ENCODE assay signal across 15 cellular contexts in the genomic region with DNA sequence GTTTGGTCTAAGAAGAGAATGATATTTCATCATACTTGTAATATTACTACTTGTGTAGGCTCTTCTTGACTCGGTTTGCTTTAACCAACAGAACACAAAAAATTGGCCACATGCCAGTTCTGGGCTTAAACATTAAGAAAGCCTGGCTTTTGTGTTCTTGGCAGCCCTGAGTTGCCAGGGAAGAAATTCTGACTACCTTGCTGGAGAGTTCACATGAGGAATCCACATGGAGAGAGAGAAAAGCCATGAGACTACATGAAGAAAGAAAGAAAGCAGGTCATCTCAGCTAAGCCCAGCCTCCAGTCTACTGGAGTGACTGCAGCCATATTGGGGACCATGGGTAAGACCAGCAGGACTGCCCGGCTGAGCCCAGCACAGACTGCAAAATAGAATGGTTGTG.
DNase-seq lines count a peak whose midpoint lies in the region; ATAC-seq, FAIRE-seq and TF ChIP-seq lines count a peak whose summit lies in the region.
"Had no signal": no experiment of that assay in that cellular context is flagged by ENCODE, and none has a peak within 500 bp of the region (broad histone marks: within the 10 kb centered on the region; RNA-seq: fewer than 3 reads in every experiment).

No MANE protein-coding gene starts in this region.

- H3K9me3 Mint-ChIP-seq in natural killer cell treated with Interleukin-12 subunit alpha and Interleukin-12 subunit beta and Interleukin-15 and Interleukin-18, amount 100 ng/mL, for 72 hours: no peaks in the 10 kb centered on the region
- H3K9me3 Mint-ChIP-seq in natural killer cell: no peaks in the 10 kb centered on the region
- H3K9me3 Mint-ChIP-seq in CD4-positive, alpha-beta memory T cell: peaks cover 0 to 3% (median 0%) of the 10 kb centered on the region in 8 donors
- H3K9me3 Mint-ChIP-seq: H9 had no signal

- H3K4me3 Mint-ChIP-seq in natural killer cell treated with Interleukin-12 subunit alpha and Interleukin-12 subunit beta and Interleukin-15 and Interleukin-18, amount 100 ng/mL, for 72 hours: no peak overlapping the region
- H3K4me3 Mint-ChIP-seq in natural killer cell: no peak overlapping the region
- no peak overlapping the region for H3K4me3 Mint-ChIP-seq in CD4-positive, alpha-beta memory T cell
- H3K4me3 Mint-ChIP-seq: B cell, H9, T-helper 17 cell had no signal

- H3K27ac ChIP-seq in mammary epithelial cell (ENCODE audit: insufficient read depth, low read depth, low read length) (no peak overlapping the region), kidney (ENCODE audit: low read depth in 2 of 2, low read length in 2 of 2) (no peak overlapping the region), upper lobe of right lung (no peak overlapping the region), suprapubic skin (no peak overlapping the region)
- H3K27ac ChIP-seq in CD4-positive, alpha-beta memory T cell (ENCODE audit: low read depth, low read length): no peak overlapping the region

- H3K9me3 ChIP-seq in mammary epithelial cell (replicated peaks; ENCODE audit: insufficient read depth, low read length) (no peaks in the 10 kb centered on the region), kidney (ENCODE audit: control insufficient read depth in 1 of 2, low read length in 2 of 2) (no peaks in the 10 kb centered on the region), upper lobe of right lung (no peaks in the 10 kb centered on the region), suprapubic skin (no peaks in the 10 kb centered on the region)
- no peaks in the 10 kb centered on the region for H3K9me3 ChIP-seq in CD4-positive, alpha-beta memory T cell (ENCODE audit: control insufficient read depth in 1 of 2, low read length in 2 of 2)

- TF ChIP-seq CTCF in natural killer cell (IDR thresholded peaks at IDR 0.05) (no peak), mammary epithelial cell (conservative IDR thresholded peaks at IDR 0.05 in 1 of 2, IDR thresholded peaks at IDR 0.05 in 1 of 2; ENCODE audit: extremely low read depth in 1 of 2, insufficient read depth in 1 of 2, low read depth in 1 of 2, low read length in 2 of 2) (no peak), kidney (IDR thresholded peaks at IDR 0.05; ENCODE audit: borderline replicate concordance, extremely low read depth, insufficient read depth) (no peak), upper lobe of right lung (IDR thresholded peaks at IDR 0.05) (no peak), suprapubic skin (IDR thresholded peaks at IDR 0.05) (no peak)

- H3K9ac ChIP-seq in mammary epithelial cell (ENCODE audit: insufficient read depth, low read length) (no peak overlapping the region), kidney (ENCODE audit: low read length in 2 of 2) (no peak overlapping the region)

- no peak for ATAC-seq in natural killer cell treated with Interleukin-12 subunit alpha and Interleukin-12 subunit beta and Interleukin-15 and Interleukin-18, amount 100 ng/mL, for 72 hours
- no peak for ATAC-seq in natural killer cell
- peak; percentile 35 for ATAC-seq in upper lobe of right lung
- ATAC-seq in HG03045 (IDR thresholded peaks at IDR 0.05; ENCODE audit: unreplicated experiment): no peak
- ATAC-seq: T-helper 17 cell had no signal

- no peaks in the 10 kb centered on the region for H4K20me1 ChIP-seq in mammary epithelial cell (ENCODE audit: insufficient read depth, low read length)

- H3K27me3 Mint-ChIP-seq in natural killer cell treated with Interleukin-12 subunit alpha and Interleukin-12 subunit beta and Interleukin-15 and Interleukin-18, amount 100 ng/mL, for 72 hours: no peaks in the 10 kb centered on the region
- no peaks in the 10 kb centered on the region for H3K27me3 Mint-ChIP-seq in natural killer cell (ENCODE audit: low read depth in 2 of 2)
- no peaks in the 10 kb centered on the region for H3K27me3 Mint-ChIP-seq in CD4-positive, alpha-beta memory T cell
- H3K27me3 Mint-ChIP-seq: B cell, T-helper 17 cell had no signal

- H3K27me3 ChIP-seq in mammary epithelial cell (ENCODE audit: insufficient read depth, low read length) (no peaks in the 10 kb centered on the region), upper lobe of right lung (no peaks in the 10 kb centered on the region), suprapubic skin (no peaks in the 10 kb centered on the region)
- no peaks in the 10 kb centered on the region for H3K27me3 ChIP-seq in CD4-positive, alpha-beta memory T cell (ENCODE audit: insufficient read depth, low read length)

- H3K36me3 ChIP-seq in mammary epithelial cell (ENCODE audit: insufficient read depth, low read length) (no peaks in the 10 kb centered on the region), kidney (ENCODE audit: control insufficient read depth in 1 of 2, insufficient read depth in 2 of 2, low read length in 2 of 2) (no peaks in the 10 kb centered on the region), upper lobe of right lung (no peaks in the 10 kb centered on the region), suprapubic skin (no peaks in the 10 kb centered on the region)
- no peaks in the 10 kb centered on the region for H3K36me3 ChIP-seq in CD4-positive, alpha-beta memory T cell (ENCODE audit: insufficient read depth, low read length)

- no peak for TF ChIP-seq EP300 in suprapubic skin (IDR thresholded peaks at IDR 0.05)

- H3K36me3 Mint-ChIP-seq in natural killer cell treated with Interleukin-12 subunit alpha and Interleukin-12 subunit beta and Interleukin-15 and Interleukin-18, amount 100 ng/mL, for 72 hours: peaks cover 4% of the 10 kb centered on the region
- H3K36me3 Mint-ChIP-seq in natural killer cell: no peaks in the 10 kb centered on the region
- H3K36me3 Mint-ChIP-seq in CD4-positive, alpha-beta memory T cell: no peaks in the 10 kb centered on the region

- CTCF ChIA-PET in mammary epithelial cell (lab: Charles Lee; ENCODE audit: low non-redundant PET): no interaction called here
- CTCF ChIA-PET in CD4-positive, alpha-beta memory T cell (lab: Charles Lee; ENCODE audit: partially characterized antibody): no interaction called here

- in situ Hi-C loops in mammary epithelial cell (cut with MboI; ENCODE audit: low sequenced_read_pairs in 2 of 2): no loop called here

- no peaks in the 10 kb centered on the region for H3K79me2 ChIP-seq in mammary epithelial cell (ENCODE audit: insufficient read depth, low read length)

- peak; percentile 38 for FAIRE-seq in kidney (lab: Jason Lieb, UNC)

- intact Hi-C loops in natural killer cell (cut with micrococcal nuclease) (no loop called here), mammary epithelial cell (cut with micrococcal nuclease) (no loop called here), kidney (cut with DNase I) (no loop called here), upper lobe of right lung (cut with DNase I) (no loop called here)
- intact Hi-C loops in CD4-positive, alpha-beta memory T cell (cut with micrococcal nuclease): no loop called here

- WGBS in mammary epithelial cell (ENCODE audit: low coverage, missing lambda C conversion rate): 57% methylated on average over 2 of the region's 2 CpGs
- WGBS in suprapubic skin: 66% methylated on average over 2 of the region's 2 CpGs

- no peak for DNase-seq in natural killer cell treated with Interleukin-12 subunit alpha and Interleukin-12 subunit beta and Interleukin-15 and Interleukin-18, amount 100 ng/mL, for 72 hours (ENCODE audit: low spot score)
- DNase-seq in natural killer cell (no peak), mammary epithelial cell (peak; percentile 35), kidney (no peak), upper lobe of right lung (no peak), suprapubic skin (ENCODE audit: low spot score in 2 of 2) (no peak)
- no peak for DNase-seq in CD4-positive, alpha-beta memory T cell
- DNase-seq: foreskin melanocyte, H9, Karpas-422, NCI-H1694 treated with DMSO at 0.1 percent for 48 hours, NCI-H524 treated with DMSO at 0.1 percent for 48 hours, T-helper 17 cell had no signal

- POLR2A ChIA-PET in CD4-positive, alpha-beta memory T cell (lab: Charles Lee; ENCODE audit: partially characterized antibody): no interaction called here

- peak overlapping the region; percentile 7 to 9 for H3K27ac Mint-ChIP-seq in natural killer cell treated with Interleukin-12 subunit alpha and Interleukin-12 subunit beta and Interleukin-15 and Interleukin-18, amount 100 ng/mL, for 72 hours
- H3K27ac Mint-ChIP-seq in natural killer cell: no peak overlapping the region
- peak overlapping the region in 1 of 7 donors; percentile 64 for H3K27ac Mint-ChIP-seq in CD4-positive, alpha-beta memory T cell
- H3K27ac Mint-ChIP-seq: B cell, H9, T-helper 17 cell had no signal

- H3K4me3 ChIP-seq in mammary epithelial cell (replicated peaks in 1 of 3; ENCODE audit: insufficient read depth in 1 of 3, low read depth in 2 of 3, low read length in 3 of 3) (no peak overlapping the region), kidney (ENCODE audit: low read length in 2 of 2) (no peak overlapping the region), upper lobe of right lung (no peak overlapping the region), suprapubic skin (no peak overlapping the region)
- H3K4me3 ChIP-seq in CD4-positive, alpha-beta memory T cell (ENCODE audit: low read length in 2 of 2): no peak overlapping the region

- H3K4me1 ChIP-seq in mammary epithelial cell (ENCODE audit: insufficient read depth, low read length): no peaks in the 10 kb centered on the region
- no peaks in the 10 kb centered on the region for H3K4me1 ChIP-seq in kidney (ENCODE audit: control insufficient read depth in 1 of 2, insufficient read depth in 1 of 2, low read depth in 1 of 2, low read length in 2 of 2)
- no peaks in the 10 kb centered on the region for H3K4me1 ChIP-seq in upper lobe of right lung
- peaks cover 6% of the 10 kb centered on the region for H3K4me1 ChIP-seq in CD4-positive, alpha-beta memory T cell (ENCODE audit: insufficient read depth, low read length)
- peaks cover 19% of the 10 kb centered on the region for H3K4me1 ChIP-seq in suprapubic skin

- no TSS peak for BruUV-seq in mammary epithelial cell (replicated peaks; lab: Mats Ljungman, UMichigan)

- H3K4me2 ChIP-seq in mammary epithelial cell (ENCODE audit: insufficient read depth, low read depth, low read length): no peak overlapping the region

- TF ChIP-seq POLR2A in suprapubic skin (IDR thresholded peaks at IDR 0.05): no peak

- dilution Hi-C loops in mammary epithelial cell (cut with HindIII; ENCODE audit: low sequenced_read_pairs): no loop called here

- no peak overlapping the region for H2AFZ ChIP-seq in mammary epithelial cell (ENCODE audit: low read depth, low read length)

- peaks cover 19% of the 10 kb centered on the region in 2 donors for H3K4me1 Mint-ChIP-seq in natural killer cell treated with Interleukin-12 subunit alpha and Interleukin-12 subunit beta and Interleukin-15 and Interleukin-18, amount 100 ng/mL, for 72 hours (ENCODE audit: low read depth in 2 of 2)
- peaks cover 6 to 8% of the 10 kb centered on the region in 2 donors for H3K4me1 Mint-ChIP-seq in natural killer cell
- H3K4me1 Mint-ChIP-seq in CD4-positive, alpha-beta memory T cell: peaks cover 8 to 26% (median 15%) of the 10 kb centered on the region in 4 donors
- H3K4me1 Mint-ChIP-seq: B cell had no signal

Comparison
In these comparisons a context has a peak if more than half of its experiments do, and no peak if none do; other contexts are left out.
1. H3K27ac Mint-ChIP-seq: peak in natural killer cell treated with Interleukin-12 subunit alpha and Interleukin-12 subunit beta and Interleukin-15 and Interleukin-18, amount 100 ng/mL, for 72 hours (2 of 2); none in natural killer cell (0 of 2).